Comparison of ENCODE assay signal across 34 cellular contexts in genomic region chr4:62526671-62527070, GRCh38.
"Had no signal": no experiment of that assay in that cellular context is flagged by ENCODE, and none has a peak within 500 bp of the region (broad histone marks: within the 10 kb centered on the region; RNA-seq: fewer than 3 reads in every experiment).

No MANE protein-coding gene starts in this region.

- H3K9me3 ChIP-seq: MG63 had no signal

- H3K36me3 ChIP-seq: MG63 had no signal

- H3K27ac ChIP-seq: KMS-11 had no signal

- H3K27me3 ChIP-seq: MG63 had no signal

- H3K9ac ChIP-seq: KMS-11 had no signal

- H3K4me3 ChIP-seq: MG63 had no signal

- H3K4me2 ChIP-seq: KMS-11 had no signal

- DNase-seq: Karpas-422, Kasumi-1, KG1, MG63, MM.1S, MV-4-11, NCI-H1048, NCI-H1092, NCI-H1092 treated with DMSO at 0.1 percent for 48 hours, NCI-H1105, NCI-H1105 treated with DMSO at 0.1 percent for 48 hours, NCI-H1417, NCI-H1417 treated with DMSO at 0.1 percent for 48 hours, NCI-H1436, NCI-H1436 treated with DMSO at 0.1 percent for 48 hours, NCI-H146, NCI-H1694, NCI-H1694 treated with DMSO at 0.1 percent for 48 hours, NCI-H187, NCI-H187 treated with DMSO at 0.1 percent for 48 hours, NCI-H1930, NCI-H2029, NCI-H2029 treated with DMSO at 0.1 percent for 48 hours, NCI-H2081, NCI-H2081 treated with DMSO at 0.1 percent for 48 hours, NCI-H2107, NCI-H2171, NCI-H2171 treated with DMSO at 0.1 percent for 48 hours, NCI-H2227 treated with DMSO at 0.1 percent for 48 hours, NCI-H226, NCI-H345, NCI-H446, NCI-H446 treated with DMSO at 0.1 percent for 48 hours had no signal
